In genomic region chr9:80359941-80360881, GRCh38 we compare ENCODE assay signal across 14 cellular contexts.
"Had no signal": no experiment of that assay in that cellular context is flagged by ENCODE, and none has a peak within 500 bp of the region (broad histone marks: within the 10 kb centered on the region; RNA-seq: fewer than 3 reads in every experiment).

No MANE protein-coding gene starts in this region.

- H3K36me3 ChIP-seq: left ventricle myocardium inferior, right atrium auricular region, thoracic aorta, transverse colon had no signal

- H3K4me3 ChIP-seq: left ventricle myocardium inferior, lung, right atrium auricular region, thoracic aorta, transverse colon had no signal

- ATAC-seq: foreskin keratinocyte, left cardiac atrium had no signal

- H3K27ac Mint-ChIP-seq: dendritic cell treated with granulocyte-macrophage colony-stimulating factor and Interleukin-4, amounts not matched to agents 40 ng/mL and 50 ng/mL, for 4 days; stimulated activated naive CD8-positive, alpha-beta T cell treated with anti-CD3 and anti-CD28 coated beads, Interleukin-15, Interleukin-2, amounts not matched to agents 100 ng/mL and 50 ng/mL, for 24 hours had no signal

- H3K4me1 ChIP-seq: foreskin keratinocyte, left ventricle myocardium inferior, right atrium auricular region, transverse colon had no signal

- H3K27ac ChIP-seq: foreskin keratinocyte, left ventricle myocardium inferior, right atrium auricular region, thoracic aorta, transverse colon had no signal

- H3K4me3 Mint-ChIP-seq: dendritic cell treated with granulocyte-macrophage colony-stimulating factor and Interleukin-4, amounts not matched to agents 40 ng/mL and 50 ng/mL, for 4 days; naive B cell; stimulated activated naive CD8-positive, alpha-beta T cell treated with anti-CD3 and anti-CD28 coated beads, Interleukin-15, Interleukin-2, amounts not matched to agents 100 ng/mL and 50 ng/mL, for 24 hours had no signal

- H3K9me3 ChIP-seq: thoracic aorta had no signal

- DNase-seq: foreskin keratinocyte; kidney; left cardiac atrium; left ventricle myocardium inferior; mesendoderm; naive B cell; small intestine; stimulated activated CD4-positive, alpha-beta T cell treated with anti-CD3 and anti-CD28 coated beads, Interleukin-12 subunit alpha, Interleukin-12 subunit beta, amount 100 ng/mL, for 4 hours; transverse colon had no signal

- H3K27me3 ChIP-seq: foreskin keratinocyte, right atrium auricular region, transverse colon had no signal
